8 cellular contexts compared by ENCODE assay signal in genomic region chr17:7233701-7234099, GRCh38. TPM values are rescaled to one million over a fixed set of nuclear protein-coding genes. Genes with fewer than 3 reads are reported as not detected.
DNase-seq lines count a peak whose midpoint lies in the region; ATAC-seq, FAIRE-seq and TF ChIP-seq lines count a peak whose summit lies in the region.

No MANE protein-coding gene starts in this region.

- no peak for FAIRE-seq in HTR-8/SVneo (lab: Jason Lieb, UNC)

- no peaks in the 10 kb centered on the region for H3K27me3 ChIP-seq in AG04450 (ENCODE audit: control insufficient read depth, insufficient read depth, low read length)
- H3K27me3 ChIP-seq in HUES48 (ENCODE audit: control insufficient read depth, insufficient read depth, low read length): no peaks in the 10 kb centered on the region
- H3K27me3 ChIP-seq in brain microvascular endothelial cell (replicated peaks): no peaks in the 10 kb centered on the region
- H3K27me3 ChIP-seq in lower lobe of right lung (ENCODE audit: low read depth): no peaks in the 10 kb centered on the region
- no peaks in the 10 kb centered on the region for H3K27me3 ChIP-seq in upper lobe of left lung

- H3K9me3 ChIP-seq in AG04450 (ENCODE audit: control insufficient read depth, insufficient read depth, low read length) (no peaks in the 10 kb centered on the region; the same call in 1 of the 2 replicates), HUES48 (ENCODE audit: control insufficient read depth, insufficient read depth, low read length) (no peaks in the 10 kb centered on the region), lower lobe of right lung (no peaks in the 10 kb centered on the region), upper lobe of left lung (no peaks in the 10 kb centered on the region)

- WGBS in upper lobe of left lung, 2 donors: 0 to 2% methylated on average over 5 to 9 of the region's 9 CpGs

- H3K4me3 ChIP-seq in AG04450 (ENCODE audit: low read depth, low read length) (peak overlapping the region; percentile 88), HUES48 (ENCODE audit: low read depth, low read length) (peak overlapping the region; percentile 94), brain microvascular endothelial cell (ENCODE audit: low read depth, low read length) (peak overlapping the region; percentile 81), lower lobe of right lung (peak overlapping the region; percentile 85), upper lobe of left lung (peak overlapping the region; percentile 60 to 94 (median 82))

- no peak for TF ChIP-seq EP300 in upper lobe of left lung (IDR thresholded peaks at IDR 0.05)

- H3K27ac ChIP-seq in AG04450 (ENCODE audit: low read depth, low read length) (peak overlapping the region; percentile 73), HUES48 (ENCODE audit: low read depth, low read length) (peak overlapping the region; percentile 94), brain microvascular endothelial cell (peak overlapping the region; percentile 55), lower lobe of right lung (peak overlapping the region; percentile 80), upper lobe of left lung (peak overlapping the region; percentile 75 to 92 (median 84))

- CTCF ChIA-PET in AG04450 (lab: Charles Lee): no interaction called here

- TF ChIP-seq POLR2A in upper lobe of left lung (IDR thresholded peaks at IDR 0.05): no peak

- TF ChIP-seq CTCF in AG04450 (IDR thresholded peaks at IDR 0.05; ENCODE audit: low read depth, low read length) (no peak), brain microvascular endothelial cell (IDR thresholded peaks at IDR 0.05; ENCODE audit: low read depth, low read length, missing control alignments) (no peak), lower lobe of right lung (IDR thresholded peaks at IDR 0.05) (no peak), upper lobe of left lung (IDR thresholded peaks at IDR 0.05) (no peak)

- POLR2A ChIA-PET in AG04450 (lab: Yijun Ruan, JAX): interaction anchor here (0.6 to 5.7 kb wide), 7 partner anchors 9 to 452 kb away, joined by 3 to 42 read pairs (median 3); partner anchors contain the start of genes ACADVL, CTDNEP1, DLG4 and TMEM256

- ATAC-seq in lower lobe of right lung (peak; percentile 1), upper lobe of left lung (ENCODE audit: low FRiP score in 2 of 2) (peak in 1 of 2 donors; percentile 5), GM21529 (IDR thresholded peaks at IDR 0.05; ENCODE audit: unreplicated experiment) (no peak)

- DNase-seq in AG04450 (ENCODE audit: low read depth, low spot score) (no peak), brain microvascular endothelial cell (peak; percentile 33), lower lobe of right lung (no peak), upper lobe of left lung (peak in 1 of 2 donors; percentile 33), HTR-8/SVneo (ENCODE audit: insufficient read length, low spot score) (no peak), HuH-7.5 (ENCODE audit: low spot score) (no peak)

- H3K36me3 ChIP-seq in HUES48 (ENCODE audit: control insufficient read depth, insufficient read depth, low read length) (peaks cover 48% of the 10 kb centered on the region), brain microvascular endothelial cell (replicated peaks) (peaks cover 40% of the 10 kb centered on the region), lower lobe of right lung (peaks cover 43% of the 10 kb centered on the region), upper lobe of left lung (peaks cover 9 to 35% (median 29%) of the 10 kb centered on the region in 4 donors)

- in situ Hi-C loops in brain microvascular endothelial cell (cut with HindIII; ENCODE audit: low pct_ligation_motif_present, low sequenced_read_pairs): no loop called here

- H3K4me1 ChIP-seq in HUES48 (ENCODE audit: control insufficient read depth, insufficient read depth, low read length) (peaks cover 11% of the 10 kb centered on the region), lower lobe of right lung (peaks cover 45% of the 10 kb centered on the region), upper lobe of left lung (peaks cover 18 to 58% (median 37%) of the 10 kb centered on the region in 4 donors)

- peak overlapping the region; percentile 77 for H3K9ac ChIP-seq in HUES48 (ENCODE audit: low read depth, low read length)

- intact Hi-C loops in lower lobe of right lung (cut with DNase I): no loop called here

RNA-seq across cellular contexts. Expression of gene DVL2, which starts 0.6 kb away (rescaled TPM):
- 5.1 and 8.2 TPM in 2 replicates for polyA plus RNA-seq in AG04450 (2011; rRNA removed)
- 23.9 and 29.6 TPM in 2 replicates for polyA minus RNA-seq in AG04450 (2011; rRNA and poly(A)+ RNA removed)
- total RNA-seq in lower lobe of right lung (46.4 TPM), upper lobe of left lung (10 to 100 TPM; 40.4 to 70.2 (median 42.4) TPM)

RNA-seq across cellular contexts. Expression of gene PHF23, which starts 5.6 kb away (rescaled TPM):
- 56.3 and 58.7 TPM in 2 replicates for polyA plus RNA-seq in AG04450 (2011; rRNA removed)
- 58.1 and 72.8 TPM in 2 replicates for polyA minus RNA-seq in AG04450 (2011; rRNA and poly(A)+ RNA removed)
- total RNA-seq in lower lobe of right lung (33.9 TPM), upper lobe of left lung (10 to 100 TPM; 25.4 to 54.5 (median 31.2) TPM)

RNA-seq across cellular contexts. Expression of gene GABARAP, which starts 8.5 kb away (rescaled TPM):
- polyA plus RNA-seq in AG04450 (2011; rRNA removed): 929 and 984 TPM in 2 replicates
- 405 and 431 TPM in 2 replicates for polyA minus RNA-seq in AG04450 (2011; rRNA and poly(A)+ RNA removed)
- total RNA-seq in lower lobe of right lung (587 TPM), upper lobe of left lung (100 to 1,000 TPM; 381 to 631 (median 601) TPM)

RNA-seq across cellular contexts. Expression of gene ACADVL, which starts 14.0 kb away (rescaled TPM):
- polyA plus RNA-seq in AG04450 (2011; rRNA removed): 217 and 262 TPM in 2 replicates
- 169 and 241 TPM in 2 replicates for polyA minus RNA-seq in AG04450 (2011; rRNA and poly(A)+ RNA removed)
- total RNA-seq in lower lobe of right lung (576 TPM), upper lobe of left lung (1,000 to 10,000 TPM in 2 of 6 donors, 100 to 1,000 TPM in 4; 377 to 1,449 (median 553) TPM)

RNA-seq across cellular contexts. Expression of gene DLG4, which starts 14.1 kb away (rescaled TPM):
- polyA plus RNA-seq in AG04450 (2011; rRNA removed): 10.2 and 11.6 TPM in 2 replicates
- polyA minus RNA-seq in AG04450 (2011; rRNA and poly(A)+ RNA removed): 15.2 and 19.5 TPM in 2 replicates
- total RNA-seq in lower lobe of right lung: 29.3 TPM
- 10 to 100 TPM; 10.5 to 32.5 (median 19.4) TPM for total RNA-seq in upper lobe of left lung
